28 cellular contexts compared by ENCODE assay signal in the genomic region with DNA sequence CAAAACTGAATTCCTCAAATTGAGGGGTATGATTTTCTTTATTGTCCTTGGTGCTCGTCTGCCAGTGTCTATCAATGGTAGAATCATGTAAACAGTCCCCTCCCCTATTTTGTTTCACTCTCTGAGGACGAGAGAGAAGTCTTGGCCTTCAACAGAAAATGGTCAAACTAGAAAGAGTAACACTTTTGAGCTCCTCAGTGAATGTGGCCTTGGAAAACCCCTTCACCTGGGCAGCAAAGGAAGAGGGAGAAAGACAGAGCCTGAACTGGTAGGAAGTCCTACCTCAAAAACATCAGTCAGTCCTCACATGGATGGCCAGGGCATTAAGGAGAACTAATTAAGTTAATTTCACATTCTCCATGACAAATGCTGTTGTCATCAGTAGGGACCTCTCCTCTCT.
"Had no signal": no experiment of that assay in that cellular context is flagged by ENCODE, and none has a peak within 500 bp of the region (broad histone marks: within the 10 kb centered on the region; RNA-seq: fewer than 3 reads in every experiment).

No MANE protein-coding gene starts in this region.

- H3K4me1 ChIP-seq: ascending aorta, breast epithelium had no signal

- H3K27ac ChIP-seq: ascending aorta, breast epithelium had no signal

- H3K36me3 ChIP-seq: ascending aorta, breast epithelium had no signal

- H3K9me3 ChIP-seq: ascending aorta, breast epithelium had no signal

- DNase-seq: activated CD4-positive, alpha-beta memory T cell treated with anti-CD3 and anti-CD28 coated beads, Interleukin-2, amount 10 ng/mL, durations not matched to agents 7 days and 5 days; activated CD4-positive, alpha-beta T cell treated with anti-CD3 and anti-CD28 coated beads for 36 hours; activated CD4-positive, alpha-beta T cell treated with anti-CD3 and anti-CD28 coated beads, Interleukin-2, amount 10 ng/mL, durations not matched to agents 24 days and 14 days; activated CD4-positive, CD25-positive, alpha-beta regulatory T cell; activated CD4-positive, CD25-positive, alpha-beta regulatory T cell treated with anti-CD3 and anti-CD28 coated beads, Interleukin-2, amount 50 U/mL, for 72 hours; activated CD8-positive, alpha-beta memory T cell treated with anti-CD3 and anti-CD28 coated beads, Interleukin-2, amount 50 U/mL, for 48 hours; activated gamma-delta T cell; activated naive CD4-positive, alpha-beta T cell; activated naive CD4-positive, alpha-beta T cell treated with anti-CD3 and anti-CD28 coated beads, Interleukin-2, amount 10 ng/mL, durations not matched to agents 7 days and 5 days; activated naive CD8-positive, alpha-beta T cell treated with anti-CD3 and anti-CD28 coated beads, Interleukin-2, amount 10 ng/mL, durations not matched to agents 7 days and 5 days; activated T-cell treated with anti-CD3 and anti-CD28 coated beads for 4 hours; activated T-cell treated with anti-CD3 and anti-CD28 coated beads, Interleukin-2, amount 50 U/mL, for 24 hours; activated T-cell treated with anti-CD3 and anti-CD28 coated beads, Interleukin-2, amount 50 U/mL, for 72 hours; cortex of kidney; dermis blood vessel endothelial cell; effector CD8-positive, alpha-beta T cell; foreskin fibroblast; hippocampal formation; T-helper 2 cell had no signal

- ATAC-seq: activated CD4-positive, alpha-beta T cell treated with anti-CD3 and anti-CD28 coated beads for 36 hours; activated naive CD4-positive, alpha-beta T cell treated with anti-CD3 and anti-CD28 coated beads, Interleukin-2, amount 50 U/mL, for 72 hours; activated T-cell treated with anti-CD3 and anti-CD28 coated beads, Interleukin-2, amount 50 U/mL, for 72 hours had no signal

- FAIRE-seq: colon, endometrium, endothelial cell of umbilical vein, frontal cortex had no signal

- H3K4me1 Mint-ChIP-seq: activated CD4-positive, alpha-beta T cell treated with anti-CD3 and anti-CD28 coated beads for 36 hours; activated CD4-positive, alpha-beta T cell treated with anti-CD3 and anti-CD28 coated beads, Interleukin-2, amount 10 ng/mL, durations not matched to agents 24 days and 14 days; activated naive CD4-positive, alpha-beta T cell treated with anti-CD3 and anti-CD28 coated beads, Interleukin-2, amount 10 ng/mL, durations not matched to agents 7 days and 5 days; activated naive CD8-positive, alpha-beta T cell treated with anti-CD3 and anti-CD28 coated beads, Interleukin-2, amount 10 ng/mL, durations not matched to agents 7 days and 5 days; brain; central memory CD8-positive, alpha-beta T cell had no signal

- H3K27me3 ChIP-seq: ascending aorta, breast epithelium had no signal

- H3K27ac Mint-ChIP-seq: activated CD4-positive, alpha-beta memory T cell treated with anti-CD3 and anti-CD28 coated beads, Interleukin-2, amount 10 ng/mL, durations not matched to agents 7 days and 5 days; activated CD4-positive, alpha-beta T cell treated with anti-CD3 and anti-CD28 coated beads for 36 hours; activated CD4-positive, alpha-beta T cell treated with anti-CD3 and anti-CD28 coated beads, Interleukin-2, amount 10 ng/mL, durations not matched to agents 24 days and 14 days; activated naive CD4-positive, alpha-beta T cell treated with anti-CD3 and anti-CD28 coated beads, Interleukin-2, amount 10 ng/mL, durations not matched to agents 7 days and 5 days; activated naive CD4-positive, alpha-beta T cell treated with anti-CD3 and anti-CD28 coated beads, Interleukin-2, amount 50 U/mL, for 72 hours; activated naive CD8-positive, alpha-beta T cell treated with anti-CD3 and anti-CD28 coated beads, Interleukin-2, amount 10 ng/mL, durations not matched to agents 7 days and 5 days; activated T-cell treated with anti-CD3 and anti-CD28 coated beads, Interleukin-2, amount 50 U/mL, for 24 hours; activated T-cell treated with anti-CD3 and anti-CD28 coated beads, Interleukin-2, amount 50 U/mL, for 72 hours; brain had no signal

- H3K36me3 Mint-ChIP-seq: activated naive CD4-positive, alpha-beta T cell treated with anti-CD3 and anti-CD28 coated beads, Interleukin-2, amount 10 ng/mL, durations not matched to agents 7 days and 5 days; activated naive CD4-positive, alpha-beta T cell treated with anti-CD3 and anti-CD28 coated beads, Interleukin-2, amount 50 U/mL, for 72 hours; activated naive CD8-positive, alpha-beta T cell treated with anti-CD3 and anti-CD28 coated beads, Interleukin-2, amount 10 ng/mL, durations not matched to agents 7 days and 5 days; brain had no signal

- H3K4me3 Mint-ChIP-seq: activated CD4-positive, alpha-beta memory T cell treated with anti-CD3 and anti-CD28 coated beads, Interleukin-2, amount 10 ng/mL, durations not matched to agents 7 days and 5 days; activated CD4-positive, alpha-beta T cell treated with anti-CD3 and anti-CD28 coated beads for 36 hours; activated CD4-positive, alpha-beta T cell treated with anti-CD3 and anti-CD28 coated beads, Interleukin-2, amount 10 ng/mL, durations not matched to agents 24 days and 14 days; activated naive CD4-positive, alpha-beta T cell treated with anti-CD3 and anti-CD28 coated beads, Interleukin-2, amount 10 ng/mL, durations not matched to agents 7 days and 5 days; activated naive CD8-positive, alpha-beta T cell treated with anti-CD3 and anti-CD28 coated beads, Interleukin-2, amount 10 ng/mL, durations not matched to agents 7 days and 5 days; activated T-cell treated with anti-CD3 and anti-CD28 coated beads, Interleukin-2, amount 50 U/mL, for 24 hours; activated T-cell treated with anti-CD3 and anti-CD28 coated beads, Interleukin-2, amount 50 U/mL, for 72 hours; brain; central memory CD8-positive, alpha-beta T cell had no signal

- H3K9me3 Mint-ChIP-seq: activated CD4-positive, alpha-beta memory T cell treated with anti-CD3 and anti-CD28 coated beads, Interleukin-2, amount 10 ng/mL, durations not matched to agents 7 days and 5 days; activated CD4-positive, alpha-beta T cell treated with anti-CD3 and anti-CD28 coated beads, Interleukin-2, amount 10 ng/mL, durations not matched to agents 24 days and 14 days; activated naive CD4-positive, alpha-beta T cell treated with anti-CD3 and anti-CD28 coated beads, Interleukin-2, amount 10 ng/mL, durations not matched to agents 7 days and 5 days; activated naive CD4-positive, alpha-beta T cell treated with anti-CD3 and anti-CD28 coated beads, Interleukin-2, amount 50 U/mL, for 72 hours; activated naive CD8-positive, alpha-beta T cell treated with anti-CD3 and anti-CD28 coated beads, Interleukin-2, amount 10 ng/mL, durations not matched to agents 7 days and 5 days; activated T-cell treated with anti-CD3 and anti-CD28 coated beads, Interleukin-2, amount 50 U/mL, for 24 hours; activated T-cell treated with anti-CD3 and anti-CD28 coated beads, Interleukin-2, amount 50 U/mL, for 72 hours; brain; central memory CD8-positive, alpha-beta T cell had no signal

- H3K4me3 ChIP-seq: ascending aorta, breast epithelium had no signal
